Comparison of ENCODE assay signal across 13 cellular contexts in genomic region chr20:45359069-45359405, GRCh38. TPM values are rescaled to one million over a fixed set of nuclear protein-coding genes. Genes with fewer than 3 reads are reported as not detected.
DNase-seq lines count a peak whose midpoint lies in the region; ATAC-seq and TF ChIP-seq lines count a peak whose summit lies in the region.
"Had no signal": no experiment of that assay in that cellular context is flagged by ENCODE, and none has a peak within 500 bp of the region (broad histone marks: within the 10 kb centered on the region; RNA-seq: fewer than 3 reads in every experiment).

No MANE protein-coding gene starts in this region.

- H3K9me3 ChIP-seq in heart left ventricle (no peaks in the 10 kb centered on the region), psoas muscle (no peaks in the 10 kb centered on the region)

- H3K27ac ChIP-seq in heart left ventricle = peak overlapping the region; percentile 88 to 98 (median 92)
- peak overlapping the region; percentile 90 for H3K27ac ChIP-seq in psoas muscle

- ATAC-seq in heart left ventricle = peak in 2 of 4 donors; percentile 43 to 54
- ATAC-seq in psoas muscle = peak; percentile 55 to 73 (median 68)
- no peak for ATAC-seq in HG02973 (IDR thresholded peaks at IDR 0.05; ENCODE audit: unreplicated experiment)
- ATAC-seq: T-helper 17 cell had no signal

- DNase-seq in EH (ENCODE audit: low read depth) = peak; percentile 66
- peak; percentile 91 for DNase-seq in astrocyte of the hippocampus (ENCODE audit: low read depth, low spot score)
- DNase-seq in heart left ventricle = peak in 4 of 5 donors; percentile 41 to 89 (median 60)
- peak; percentile 67 to 78 for DNase-seq in psoas muscle
- no peak for DNase-seq in LoVo (ENCODE audit: low spot score)
- no peak for DNase-seq in NCI-H446 treated with DMSO at 0.1 percent for 48 hours (lab: John Stamatoyannopoulos, UW)
- no peak for DNase-seq in NCI-H1930 (lab: John Stamatoyannopoulos, UW)
- DNase-seq: NCI-H345; stimulated activated CD4-positive, alpha-beta T cell treated with anti-CD3 and anti-CD28 coated beads, Interleukin-1b, Interleukin-23, amount 100 ng/mL, for 48 hours; T-helper 17 cell had no signal

- 32 to 43% (median 34%) methylated on average over 7 of the region's 7 CpGs for WGBS in heart left ventricle, 4 donors
- WGBS in psoas muscle, 3 donors = 17 to 32% (median 21%) methylated on average over 7 of the region's 7 CpGs

- no peaks in the 10 kb centered on the region for H3K27me3 ChIP-seq in heart left ventricle
- H3K27me3 ChIP-seq in psoas muscle (ENCODE audit: insufficient read depth in 3 of 3, low read length in 2 of 3) = no peaks in the 10 kb centered on the region

- H3K4me1 ChIP-seq in heart left ventricle (peaks cover 5 to 84% (median 39%) of the 10 kb centered on the region in 12 donors), psoas muscle (peaks cover 66% of the 10 kb centered on the region)

- no peak for TF ChIP-seq CTCF in heart left ventricle (IDR thresholded peaks at IDR 0.05)
- TF ChIP-seq CTCF in psoas muscle (IDR thresholded peaks at IDR 0.05) = no peak

- intact Hi-C loops in heart left ventricle (cut with DNase I) = loop anchor here in 3 of 10 donors (2.0 to 5.0 kb wide), 2 partner anchors 16 to 58 kb away; partner anchors contain the start of gene PIGT (in 1 of the 3)
- intact Hi-C loops in psoas muscle (cut with DNase I) = loop anchor here in 1 of 2 donors (10.0 kb wide), 1 partner anchor 436 kb away; the partner anchor contains the start of genes DNTTIP1 and WFDC3

- no peak for TF ChIP-seq POLR2A in heart left ventricle (IDR thresholded peaks at IDR 0.05)

- H3K4me3 ChIP-seq in heart left ventricle (no peak overlapping the region), psoas muscle (peak overlapping the region; percentile 5)

- H3K36me3 ChIP-seq in heart left ventricle = no peaks in the 10 kb centered on the region
- H3K36me3 ChIP-seq in psoas muscle (ENCODE audit: insufficient read depth in 1 of 2, low read depth in 1 of 2) = no peaks in the 10 kb centered on the region

RNA-seq across cellular contexts. Expression of gene SYS1, which starts 3.9 kb away (rescaled TPM):
- total RNA-seq in heart left ventricle (10 to 100 TPM; 16.4 to 54.0 (median 23.0) TPM), psoas muscle (10 to 100 TPM; 17.1 to 29.6 (median 22.9) TPM)
- polyA plus RNA-seq in heart left ventricle (10 to 100 TPM; 12.6 to 68.8 TPM), psoas muscle (10 to 100 TPM; 40.9 to 73.3 (median 58.1) TPM)

RNA-seq across cellular contexts. Expression of gene SDC4, which starts 10.8 kb away (rescaled TPM):
- total RNA-seq in heart left ventricle = 100 to 1,000 TPM in 2 of 9 donors, 10 to 100 TPM in 7; 62.1 to 140 (median 94.1) TPM
- 100 to 1,000 TPM in 1 of 2 donors, 10 to 100 TPM in 1; 44.3 to 139 TPM for polyA plus RNA-seq in heart left ventricle
- total RNA-seq in psoas muscle = 100 to 1,000 TPM in 2 of 4 donors, 10 to 100 TPM in 2; 32.2 to 283 (median 161) TPM
- 100 to 1,000 TPM in 1 of 3 donors, 10 to 100 TPM in 2; 41.6 to 323 (median 63.9) TPM for polyA plus RNA-seq in psoas muscle

RNA-seq across cellular contexts. Expression of gene TP53TG5, which starts 19.1 kb away (rescaled TPM):
- total RNA-seq in heart left ventricle (1 to 10 TPM in 2 of 9 donors, under 1 TPM in 5, not detected in 2; 0.32 to 3.2 (median 0.76) TPM), psoas muscle (under 1 TPM in 2 of 4 donors, not detected in 2; 0.38 to 0.69 TPM)
- polyA plus RNA-seq in heart left ventricle (1 to 10 TPM in 1 of 2 donors, under 1 TPM in 1; 0.40 to 1.5 TPM), psoas muscle (1 to 10 TPM in 1 of 3 donors, under 1 TPM in 2; 0.12 to 1.0 (median 0.16) TPM)
- total RNA-seq: HT1080, lower leg skin, T-helper 17 cell had no signal

RNA-seq across cellular contexts. Expression of gene DBNDD2, which starts 49.1 kb away (rescaled TPM):
- total RNA-seq in heart left ventricle (100 to 1,000 TPM; 209 to 395 (median 346) TPM), psoas muscle (100 to 1,000 TPM; 108 to 180 (median 163) TPM)
- polyA plus RNA-seq in heart left ventricle (100 to 1,000 TPM; 331 to 423 TPM), psoas muscle (100 to 1,000 TPM; 151 to 230 (median 162) TPM)

RNA-seq across cellular contexts. Expression of gene MATN4, which starts 50.9 kb away (rescaled TPM):
- total RNA-seq in heart left ventricle (not detected), psoas muscle (not detected)
- polyA plus RNA-seq in heart left ventricle (not detected), psoas muscle (not detected)
- total RNA-seq: HT1080, T-helper 17 cell had no signal

Comparison
In these comparisons a context has a peak if more than half of its experiments do, and no peak if none do; other contexts are left out.
1. DNase-seq: peak in EH (single experiment), astrocyte of the hippocampus (single experiment), heart left ventricle (4 of 5) and psoas muscle (2 of 2); none in LoVo (single experiment), NCI-H446 treated with DMSO at 0.1 percent for 48 hours (single experiment) and NCI-H1930 (0 of 2).